14 cellular contexts compared by ENCODE assay signal in genomic region chr7:2972531-2973161, GRCh38.
DNase-seq lines count a peak whose midpoint lies in the region; ATAC-seq and TF ChIP-seq lines count a peak whose summit lies in the region.
"Had no signal": no experiment of that assay in that cellular context is flagged by ENCODE, and none has a peak within 500 bp of the region (broad histone marks: within the 10 kb centered on the region; RNA-seq: fewer than 3 reads in every experiment).

No MANE protein-coding gene starts in this region.

- H3K36me3 ChIP-seq in ovary (no peaks in the 10 kb centered on the region), mucosa of descending colon (ENCODE audit: low read depth) (no peaks in the 10 kb centered on the region)
- H3K36me3 ChIP-seq: gastrocnemius medialis, left lung had no signal

- no peaks in the 10 kb centered on the region for H3K4me1 Mint-ChIP-seq in WTC11
- peaks cover 24 to 29% of the 10 kb centered on the region in 2 donors for H3K4me1 Mint-ChIP-seq in natural killer cell treated with Interleukin-12 subunit alpha and Interleukin-12 subunit beta and Interleukin-15 and Interleukin-18, amount 100 ng/mL, for 72 hours (ENCODE audit: low read depth in 2 of 2)

- no peak overlapping the region for H3K27ac ChIP-seq in ovary
- H3K27ac ChIP-seq: gastrocnemius medialis, left lung had no signal

- POLR2A ChIA-PET in WTC11 (lab: Charles Lee) = no interaction called here

- no peaks in the 10 kb centered on the region for H3K27me3 Mint-ChIP-seq in WTC11 (ENCODE audit: low read depth)
- H3K27me3 Mint-ChIP-seq in natural killer cell treated with Interleukin-12 subunit alpha and Interleukin-12 subunit beta and Interleukin-15 and Interleukin-18, amount 100 ng/mL, for 72 hours = no peaks in the 10 kb centered on the region

- DNase-seq in WTC11 (ENCODE audit: low spot score) = no peak
- DNase-seq in natural killer cell treated with Interleukin-12 subunit alpha and Interleukin-12 subunit beta and Interleukin-15 and Interleukin-18, amount 100 ng/mL, for 72 hours (ENCODE audit: low spot score) = no peak
- DNase-seq in ovary = no peak
- no peak for DNase-seq in mucosa of descending colon
- DNase-seq: activated CD4-positive, alpha-beta T cell treated with anti-CD3 and anti-CD28 coated beads for 4 hours; anterior cingulate cortex; effector CD4-positive, alpha-beta T cell; gastrocnemius medialis; NCI-H1105 treated with DMSO at 0.1 percent for 48 hours; SHP77 treated with DMSO at 0.1 percent for 48 hours had no signal

- intact Hi-C loops in ovary (cut with DNase I) (no loop called here), mucosa of descending colon (cut with DNase I, micrococcal nuclease) (no loop called here)

- H3K27ac Mint-ChIP-seq in WTC11 = peak overlapping the region; percentile 18; the same call in 1 of the 2 replicates
- peak overlapping the region; percentile 86 to 92 for H3K27ac Mint-ChIP-seq in natural killer cell treated with Interleukin-12 subunit alpha and Interleukin-12 subunit beta and Interleukin-15 and Interleukin-18, amount 100 ng/mL, for 72 hours

- 71 to 82% (median 76%) methylated on average over 12 of the region's 12 CpGs for WGBS in ovary, 3 donors

- no peak for TF ChIP-seq POLR2A in ovary (IDR thresholded peaks at IDR 0.05)

- no peak overlapping the region for H3K4me3 ChIP-seq in ovary
- H3K4me3 ChIP-seq in mucosa of descending colon = no peak overlapping the region
- H3K4me3 ChIP-seq: gastrocnemius medialis, left lung had no signal

- ATAC-seq in GM18909 (IDR thresholded peaks at IDR 0.05; ENCODE audit: poor library complexity, unreplicated experiment) (peak; percentile 30), GM21423 (IDR thresholded peaks at IDR 0.05; ENCODE audit: unreplicated experiment) (peak; percentile 30), WTC11 (no peak), HG03175 (IDR thresholded peaks at IDR 0.05; ENCODE audit: unreplicated experiment) (no peak), mucosa of descending colon (no peak)
- ATAC-seq in natural killer cell treated with Interleukin-12 subunit alpha and Interleukin-12 subunit beta and Interleukin-15 and Interleukin-18, amount 100 ng/mL, for 72 hours = peak in 1 of 2 donors; percentile 62
- ATAC-seq: gastrocnemius medialis, left lung had no signal

- TF ChIP-seq CTCF in WTC11 (IDR thresholded peaks at IDR 0.05) (no peak), ovary (IDR thresholded peaks at IDR 0.05) (no peak), mucosa of descending colon (IDR thresholded peaks at IDR 0.05) (no peak)

- no peaks in the 10 kb centered on the region for H3K9me3 Mint-ChIP-seq in WTC11
- H3K9me3 Mint-ChIP-seq in natural killer cell treated with Interleukin-12 subunit alpha and Interleukin-12 subunit beta and Interleukin-15 and Interleukin-18, amount 100 ng/mL, for 72 hours = no peaks in the 10 kb centered on the region

- no peak overlapping the region for H3K4me3 Mint-ChIP-seq in WTC11
- peak overlapping the region; percentile 71 for H3K4me3 Mint-ChIP-seq in natural killer cell treated with Interleukin-12 subunit alpha and Interleukin-12 subunit beta and Interleukin-15 and Interleukin-18, amount 100 ng/mL, for 72 hours

- H3K9me3 ChIP-seq in ovary = no peaks in the 10 kb centered on the region
- no peaks in the 10 kb centered on the region for H3K9me3 ChIP-seq in mucosa of descending colon
- H3K9me3 ChIP-seq: gastrocnemius medialis, left lung had no signal

- no peaks in the 10 kb centered on the region for H3K4me1 ChIP-seq in ovary (ENCODE audit: insufficient read depth)
- no peaks in the 10 kb centered on the region for H3K4me1 ChIP-seq in mucosa of descending colon (ENCODE audit: low read depth)
- H3K4me1 ChIP-seq: gastrocnemius medialis, left lung had no signal

- no peaks in the 10 kb centered on the region for H3K27me3 ChIP-seq in ovary
- H3K27me3 ChIP-seq: gastrocnemius medialis had no signal

- CTCF ChIA-PET in WTC11 (lab: Charles Lee) = no interaction called here

- TF ChIP-seq EP300 in ovary (IDR thresholded peaks at IDR 0.05) = no peak

- no peaks in the 10 kb centered on the region for H3K36me3 Mint-ChIP-seq in WTC11
- no peaks in the 10 kb centered on the region for H3K36me3 Mint-ChIP-seq in natural killer cell treated with Interleukin-12 subunit alpha and Interleukin-12 subunit beta and Interleukin-15 and Interleukin-18, amount 100 ng/mL, for 72 hours

TF ChIP-seq in WTC11, 78 proteins besides CTCF, POLR2A, EP300 and RAD21:
- TF ChIP-seq ATF3 (CRISPR knock-in tag; conservative IDR thresholded peaks at IDR 0.05) (no peak), TEAD1 (CRISPR knock-in tag; IDR thresholded peaks at IDR 0.05) (no peak), ZNF532 (CRISPR knock-in tag; IDR thresholded peaks at IDR 0.05; ENCODE audit: borderline replicate concordance) (no peak), NR3C1 (CRISPR knock-in tag; conservative IDR thresholded peaks at IDR 0.05; ENCODE audit: low read depth) (no peak), IRF1 (CRISPR knock-in tag; IDR thresholded peaks at IDR 0.05) (no peak), E2F4 (CRISPR knock-in tag; IDR thresholded peaks at IDR 0.05; ENCODE audit: borderline replicate concordance, low read depth) (no peak), HMGXB4 (CRISPR knock-in tag; IDR thresholded peaks at IDR 0.05) (no peak), ZNF219 (CRISPR knock-in tag; IDR thresholded peaks at IDR 0.05; ENCODE audit: borderline replicate concordance) (no peak)

Comparison
In these comparisons a context has a peak if more than half of its experiments do, and no peak if none do; other contexts are left out.
1. ATAC-seq: peak in GM18909 (single experiment) and GM21423 (single experiment); none in WTC11 (single experiment), HG03175 (single experiment) and mucosa of descending colon (single experiment).